1 cellular context compared by ENCODE assay signal in the genomic region with DNA sequence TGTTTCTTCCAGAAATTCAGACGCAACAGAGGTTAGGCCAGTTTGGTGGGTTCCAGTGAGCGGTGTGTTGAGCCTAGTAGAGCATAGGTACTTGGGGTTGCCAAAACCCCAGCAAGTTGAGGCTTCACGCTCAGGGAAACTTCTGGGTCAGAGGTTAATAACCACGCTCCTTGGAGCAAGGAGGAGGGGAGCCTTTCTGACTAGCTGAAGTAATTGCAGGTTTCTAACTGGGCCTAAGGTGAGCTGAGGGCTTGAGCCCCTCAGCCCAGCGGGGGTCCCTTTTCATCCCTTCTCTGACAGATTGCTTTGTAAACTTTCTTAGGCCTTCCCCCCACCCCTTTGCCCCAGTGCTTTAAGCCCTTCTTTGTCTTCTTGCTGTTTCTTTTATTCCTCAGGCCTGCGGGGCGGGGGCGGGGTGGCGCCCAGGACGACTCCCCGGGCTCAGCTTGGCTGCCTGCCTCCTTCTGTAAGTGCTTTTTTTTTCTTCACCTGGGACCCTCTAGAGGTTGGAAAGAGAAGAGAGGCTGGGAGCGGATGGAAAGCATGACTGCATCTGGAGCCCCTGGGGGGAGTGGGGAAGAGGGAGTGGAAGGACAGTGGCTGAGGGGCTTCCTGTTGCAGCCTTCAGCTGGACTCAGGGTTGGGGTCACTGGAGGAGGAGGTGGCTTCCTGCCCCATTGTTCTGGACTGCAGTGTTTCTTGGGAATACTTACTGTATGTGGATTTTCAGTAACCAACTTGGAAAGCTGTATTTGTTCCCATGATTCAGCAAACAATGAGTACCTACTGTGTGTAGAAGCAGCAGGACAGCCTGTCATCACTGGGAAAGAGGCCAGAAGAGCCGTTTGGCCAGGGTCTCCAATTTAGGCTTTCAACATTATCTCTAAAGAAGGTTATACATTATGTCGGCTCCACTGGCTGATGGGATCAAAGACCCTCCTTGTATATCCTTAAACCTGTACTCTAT.
A peak's percentile ranks its signal among the peaks of the same experiment; 100 is the strongest.
TF ChIP-seq lines count a peak whose summit lies in the region.

No MANE protein-coding gene starts in this region.

TF ChIP-seq in K562, 482 proteins besides CTCF, POLR2A, EP300 and RAD21 (continued from another document and continues in another):
- TF ChIP-seq MEIS2 (IDR thresholded peaks at IDR 0.05; ENCODE audit: partially characterized antibody) (no peak), NCOA2 (IDR thresholded peaks at IDR 0.05; ENCODE audit: partially characterized antibody in 2 of 2) (no peak), ZNF121 (CRISPR knock-in tag; conservative IDR thresholded peaks at IDR 0.05) (no peak), MTA3 (IDR thresholded peaks at IDR 0.05; ENCODE audit: borderline replicate concordance) (0 out of 2 replicates have a peak, but pooled peaks have one; percentile 30), ZNF217 (CRISPR knock-in tag; IDR thresholded peaks at IDR 0.05) (no peak), LEF1 (IDR thresholded peaks at IDR 0.05) (peak; percentile 46; the same call in 1 of the 2 replicates), ZNF436 (CRISPR knock-in tag; IDR thresholded peaks at IDR 0.05) (no peak), SAP30 (IDR thresholded peaks at IDR 0.05; ENCODE audit: borderline replicate concordance, insufficient read depth, low read depth, low read length, poor library complexity, severe bottlenecking) (peak; percentile 26), ETV6 (IDR thresholded peaks at IDR 0.05; ENCODE audit: borderline replicate concordance in 1 of 2, low read depth in 2 of 2, low read length in 1 of 2) (no peak), ETV6 (CRISPR knock-in tag; IDR thresholded peaks at IDR 0.05; ENCODE audit: borderline replicate concordance) (no peak), ZNF431 (CRISPR knock-in tag; IDR thresholded peaks at IDR 0.05) (no peak), HDAC6 (IDR thresholded peaks at IDR 0.05; ENCODE audit: low read depth, low read length) (no peak), HCFC1 (IDR thresholded peaks at IDR 0.05; ENCODE audit: low read depth, low read length) (no peak; the same call in 1 of the 2 replicates), FOXA1 (IDR thresholded peaks at IDR 0.05; ENCODE audit: borderline replicate concordance) (no peak), POU5F1 (IDR thresholded peaks at IDR 0.05; ENCODE audit: borderline replicate concordance, low read depth, low read length, partially characterized antibody) (no peak), TGIF2 (CRISPR knock-in tag; IDR thresholded peaks at IDR 0.05) (no peak), ZNF184 (CRISPR knock-in tag; IDR thresholded peaks at IDR 0.05) (no peak), RBM15 (IDR thresholded peaks at IDR 0.05; ENCODE audit: insufficient read depth, low read length) (no peak), ETV5 (CRISPR knock-in tag; IDR thresholded peaks at IDR 0.05; ENCODE audit: low read depth) (peak; percentile 42; the same call in 1 of the 2 replicates), RFX7 (CRISPR knock-in tag; IDR thresholded peaks at IDR 0.05) (no peak), NUFIP1 (IDR thresholded peaks at IDR 0.05; ENCODE audit: partially characterized antibody) (no peak), PTTG1 (tag; IDR thresholded peaks at IDR 0.05; ENCODE audit: low read depth) (no peak), ETV1 (tag; conservative IDR thresholded peaks at IDR 0.05; ENCODE audit: low read depth) (0 out of 2 replicates have a peak, but pooled peaks have one; percentile 11), PML (IDR thresholded peaks at IDR 0.05; ENCODE audit: low read length) (no peak), TOE1 (IDR thresholded peaks at IDR 0.05; ENCODE audit: borderline replicate concordance) (no peak), TOE1 (CRISPR knock-in tag; IDR thresholded peaks at IDR 0.05; ENCODE audit: borderline replicate concordance, low read depth) (no peak), PRMT5 (CRISPR knock-in tag; IDR thresholded peaks at IDR 0.05) (no peak), GTF2A2 (tag; IDR thresholded peaks at IDR 0.05) (no peak), ZNF778 (CRISPR knock-in tag; IDR thresholded peaks at IDR 0.05) (no peak), SMAD1 (IDR thresholded peaks at IDR 0.05; ENCODE audit: low read depth, low read length, partially characterized antibody) (no peak), C11orf30 (IDR thresholded peaks at IDR 0.05; ENCODE audit: low read depth) (peak; percentile 50; the same call in 1 of the 2 replicates), ZKSCAN8 (CRISPR knock-in tag; IDR thresholded peaks at IDR 0.05) (no peak; the same call in 1 of the 2 replicates), FOXK2 (conservative IDR thresholded peaks at IDR 0.05 in 1 of 2, IDR thresholded peaks at IDR 0.05 in 1 of 2; ENCODE audit: low read depth in 2 of 2) (no peak), HLTF (IDR thresholded peaks at IDR 0.05) (no peak), U2AF1 (optimal IDR thresholded peaks at IDR 0.05; ENCODE audit: low read depth, low read length) (no peak)
- TF ChIP-seq, protein P1, sequence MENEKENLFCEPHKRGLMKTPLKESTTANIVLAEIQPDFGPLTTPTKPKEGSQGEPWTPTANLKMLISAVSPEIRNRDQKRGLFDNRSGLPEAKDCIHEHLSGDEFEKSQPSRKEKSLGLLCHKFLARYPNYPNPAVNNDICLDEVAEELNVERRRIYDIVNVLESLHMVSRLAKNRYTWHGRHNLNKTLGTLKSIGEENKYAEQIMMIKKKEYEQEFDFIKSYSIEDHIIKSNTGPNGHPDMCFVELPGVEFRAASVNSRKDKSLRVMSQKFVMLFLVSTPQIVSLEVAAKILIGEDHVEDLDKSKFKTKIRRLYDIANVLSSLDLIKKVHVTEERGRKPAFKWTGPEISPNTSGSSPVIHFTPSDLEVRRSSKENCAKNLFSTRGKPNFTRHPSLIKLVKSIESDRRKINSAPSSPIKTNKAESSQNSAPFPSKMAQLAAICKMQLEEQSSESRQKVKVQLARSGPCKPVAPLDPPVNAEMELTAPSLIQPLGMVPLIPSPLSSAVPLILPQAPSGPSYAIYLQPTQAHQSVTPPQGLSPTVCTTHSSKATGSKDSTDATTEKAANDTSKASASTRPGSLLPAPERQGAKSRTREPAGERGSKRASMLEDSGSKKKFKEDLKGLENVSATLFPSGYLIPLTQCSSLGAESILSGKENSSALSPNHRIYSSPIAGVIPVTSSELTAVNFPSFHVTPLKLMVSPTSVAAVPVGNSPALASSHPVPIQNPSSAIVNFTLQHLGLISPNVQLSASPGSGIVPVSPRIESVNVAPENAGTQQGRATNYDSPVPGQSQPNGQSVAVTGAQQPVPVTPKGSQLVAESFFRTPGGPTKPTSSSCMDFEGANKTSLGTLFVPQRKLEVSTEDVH (IDR thresholded peaks at IDR 0.05; ENCODE audit: low read depth, partially characterized antibody) = no peak
- TF ChIP-seq, protein P2, sequence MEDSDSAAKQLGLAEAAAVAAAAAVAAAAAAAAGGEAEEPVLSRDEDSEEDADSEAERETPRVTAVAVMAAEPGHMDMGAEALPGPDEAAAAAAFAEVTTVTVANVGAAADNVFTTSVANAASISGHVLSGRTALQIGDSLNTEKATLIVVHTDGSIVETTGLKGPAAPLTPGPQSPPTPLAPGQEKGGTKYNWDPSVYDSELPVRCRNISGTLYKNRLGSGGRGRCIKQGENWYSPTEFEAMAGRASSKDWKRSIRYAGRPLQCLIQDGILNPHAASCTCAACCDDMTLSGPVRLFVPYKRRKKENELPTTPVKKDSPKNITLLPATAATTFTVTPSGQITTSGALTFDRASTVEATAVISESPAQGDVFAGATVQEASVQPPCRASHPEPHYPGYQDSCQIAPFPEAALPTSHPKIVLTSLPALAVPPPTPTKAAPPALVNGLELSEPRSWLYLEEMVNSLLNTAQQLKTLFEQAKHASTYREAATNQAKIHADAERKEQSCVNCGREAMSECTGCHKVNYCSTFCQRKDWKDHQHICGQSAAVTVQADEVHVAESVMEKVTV (CRISPR knock-in tag; IDR thresholded peaks at IDR 0.05) = no peak
- TF ChIP-seq, protein P3, sequence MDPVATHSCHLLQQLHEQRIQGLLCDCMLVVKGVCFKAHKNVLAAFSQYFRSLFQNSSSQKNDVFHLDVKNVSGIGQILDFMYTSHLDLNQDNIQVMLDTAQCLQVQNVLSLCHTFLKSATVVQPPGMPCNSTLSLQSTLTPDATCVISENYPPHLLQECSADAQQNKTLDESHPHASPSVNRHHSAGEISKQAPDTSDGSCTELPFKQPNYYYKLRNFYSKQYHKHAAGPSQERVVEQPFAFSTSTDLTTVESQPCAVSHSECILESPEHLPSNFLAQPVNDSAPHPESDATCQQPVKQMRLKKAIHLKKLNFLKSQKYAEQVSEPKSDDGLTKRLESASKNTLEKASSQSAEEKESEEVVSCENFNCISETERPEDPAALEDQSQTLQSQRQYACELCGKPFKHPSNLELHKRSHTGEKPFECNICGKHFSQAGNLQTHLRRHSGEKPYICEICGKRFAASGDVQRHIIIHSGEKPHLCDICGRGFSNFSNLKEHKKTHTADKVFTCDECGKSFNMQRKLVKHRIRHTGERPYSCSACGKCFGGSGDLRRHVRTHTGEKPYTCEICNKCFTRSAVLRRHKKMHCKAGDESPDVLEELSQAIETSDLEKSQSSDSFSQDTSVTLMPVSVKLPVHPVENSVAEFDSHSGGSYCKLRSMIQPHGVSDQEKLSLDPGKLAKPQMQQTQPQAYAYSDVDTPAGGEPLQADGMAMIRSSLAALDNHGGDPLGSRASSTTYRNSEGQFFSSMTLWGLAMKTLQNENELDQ (CRISPR knock-in tag; IDR thresholded peaks at IDR 0.05; ENCODE audit: borderline replicate concordance) = no peak
- TF ChIP-seq, protein P4, sequence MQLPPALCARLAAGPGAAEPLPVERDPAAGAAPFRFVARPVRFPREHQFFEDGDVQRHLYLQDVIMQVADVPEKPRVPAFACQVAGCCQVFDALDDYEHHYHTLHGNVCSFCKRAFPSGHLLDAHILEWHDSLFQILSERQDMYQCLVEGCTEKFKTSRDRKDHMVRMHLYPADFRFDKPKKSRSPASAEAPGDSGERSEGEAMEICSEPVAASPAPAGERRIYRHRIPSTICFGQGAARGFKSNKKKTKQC (CRISPR knock-in tag; IDR thresholded peaks at IDR 0.05) = no peak
- TF ChIP-seq, protein P5, sequence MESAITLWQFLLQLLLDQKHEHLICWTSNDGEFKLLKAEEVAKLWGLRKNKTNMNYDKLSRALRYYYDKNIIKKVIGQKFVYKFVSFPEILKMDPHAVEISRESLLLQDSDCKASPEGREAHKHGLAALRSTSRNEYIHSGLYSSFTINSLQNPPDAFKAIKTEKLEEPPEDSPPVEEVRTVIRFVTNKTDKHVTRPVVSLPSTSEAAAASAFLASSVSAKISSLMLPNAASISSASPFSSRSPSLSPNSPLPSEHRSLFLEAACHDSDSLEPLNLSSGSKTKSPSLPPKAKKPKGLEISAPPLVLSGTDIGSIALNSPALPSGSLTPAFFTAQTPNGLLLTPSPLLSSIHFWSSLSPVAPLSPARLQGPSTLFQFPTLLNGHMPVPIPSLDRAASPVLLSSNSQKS (CRISPR knock-in tag; IDR thresholded peaks at IDR 0.05) = no peak
- TF ChIP-seq, protein P6, sequence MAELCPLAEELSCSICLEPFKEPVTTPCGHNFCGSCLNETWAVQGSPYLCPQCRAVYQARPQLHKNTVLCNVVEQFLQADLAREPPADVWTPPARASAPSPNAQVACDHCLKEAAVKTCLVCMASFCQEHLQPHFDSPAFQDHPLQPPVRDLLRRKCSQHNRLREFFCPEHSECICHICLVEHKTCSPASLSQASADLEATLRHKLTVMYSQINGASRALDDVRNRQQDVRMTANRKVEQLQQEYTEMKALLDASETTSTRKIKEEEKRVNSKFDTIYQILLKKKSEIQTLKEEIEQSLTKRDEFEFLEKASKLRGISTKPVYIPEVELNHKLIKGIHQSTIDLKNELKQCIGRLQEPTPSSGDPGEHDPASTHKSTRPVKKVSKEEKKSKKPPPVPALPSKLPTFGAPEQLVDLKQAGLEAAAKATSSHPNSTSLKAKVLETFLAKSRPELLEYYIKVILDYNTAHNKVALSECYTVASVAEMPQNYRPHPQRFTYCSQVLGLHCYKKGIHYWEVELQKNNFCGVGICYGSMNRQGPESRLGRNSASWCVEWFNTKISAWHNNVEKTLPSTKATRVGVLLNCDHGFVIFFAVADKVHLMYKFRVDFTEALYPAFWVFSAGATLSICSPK (IDR thresholded peaks at IDR 0.05; ENCODE audit: borderline replicate concordance) = no peak
- TF ChIP-seq, protein P7, sequence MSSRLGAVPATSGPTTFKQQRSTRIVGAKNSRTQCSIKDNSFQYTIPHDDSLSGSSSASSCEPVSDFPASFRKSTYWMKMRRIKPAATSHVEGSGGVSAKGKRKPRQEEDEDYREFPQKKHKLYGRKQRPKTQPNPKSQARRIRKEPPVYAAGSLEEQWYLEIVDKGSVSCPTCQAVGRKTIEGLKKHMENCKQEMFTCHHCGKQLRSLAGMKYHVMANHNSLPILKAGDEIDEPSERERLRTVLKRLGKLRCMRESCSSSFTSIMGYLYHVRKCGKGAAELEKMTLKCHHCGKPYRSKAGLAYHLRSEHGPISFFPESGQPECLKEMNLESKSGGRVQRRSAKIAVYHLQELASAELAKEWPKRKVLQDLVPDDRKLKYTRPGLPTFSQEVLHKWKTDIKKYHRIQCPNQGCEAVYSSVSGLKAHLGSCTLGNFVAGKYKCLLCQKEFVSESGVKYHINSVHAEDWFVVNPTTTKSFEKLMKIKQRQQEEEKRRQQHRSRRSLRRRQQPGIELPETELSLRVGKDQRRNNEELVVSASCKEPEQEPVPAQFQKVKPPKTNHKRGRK (tag; IDR thresholded peaks at IDR 0.05) = no peak
- TF ChIP-seq, protein P8, sequence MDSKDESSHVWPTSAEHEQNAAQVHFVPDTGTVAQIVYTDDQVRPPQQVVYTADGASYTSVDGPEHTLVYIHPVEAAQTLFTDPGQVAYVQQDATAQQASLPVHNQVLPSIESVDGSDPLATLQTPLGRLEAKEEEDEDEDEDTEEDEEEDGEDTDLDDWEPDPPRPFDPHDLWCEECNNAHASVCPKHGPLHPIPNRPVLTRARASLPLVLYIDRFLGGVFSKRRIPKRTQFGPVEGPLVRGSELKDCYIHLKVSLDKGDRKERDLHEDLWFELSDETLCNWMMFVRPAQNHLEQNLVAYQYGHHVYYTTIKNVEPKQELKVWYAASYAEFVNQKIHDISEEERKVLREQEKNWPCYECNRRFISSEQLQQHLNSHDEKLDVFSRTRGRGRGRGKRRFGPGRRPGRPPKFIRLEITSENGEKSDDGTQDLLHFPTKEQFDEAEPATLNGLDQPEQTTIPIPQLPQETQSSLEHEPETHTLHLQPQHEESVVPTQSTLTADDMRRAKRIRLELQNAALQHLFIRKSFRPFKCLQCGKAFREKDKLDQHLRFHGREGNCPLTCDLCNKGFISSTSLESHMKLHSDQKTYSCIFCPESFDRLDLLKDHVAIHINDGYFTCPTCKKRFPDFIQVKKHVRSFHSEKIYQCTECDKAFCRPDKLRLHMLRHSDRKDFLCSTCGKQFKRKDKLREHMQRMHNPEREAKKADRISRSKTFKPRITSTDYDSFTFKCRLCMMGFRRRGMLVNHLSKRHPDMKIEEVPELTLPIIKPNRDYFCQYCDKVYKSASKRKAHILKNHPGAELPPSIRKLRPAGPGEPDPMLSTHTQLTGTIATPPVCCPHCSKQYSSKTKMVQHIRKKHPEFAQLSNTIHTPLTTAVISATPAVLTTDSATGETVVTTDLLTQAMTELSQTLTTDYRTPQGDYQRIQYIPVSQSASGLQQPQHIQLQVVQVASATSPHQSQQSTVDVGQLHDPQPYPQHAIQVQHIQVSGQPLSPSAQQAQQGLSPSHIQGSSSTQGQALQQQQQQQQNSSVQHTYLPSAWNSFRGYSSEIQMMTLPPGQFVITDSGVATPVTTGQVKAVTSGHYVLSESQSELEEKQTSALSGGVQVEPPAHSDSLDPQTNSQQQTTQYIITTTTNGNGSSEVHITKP (IDR thresholded peaks at IDR 0.05; ENCODE audit: partially characterized antibody) = no peak
- TF ChIP-seq, protein P9, sequence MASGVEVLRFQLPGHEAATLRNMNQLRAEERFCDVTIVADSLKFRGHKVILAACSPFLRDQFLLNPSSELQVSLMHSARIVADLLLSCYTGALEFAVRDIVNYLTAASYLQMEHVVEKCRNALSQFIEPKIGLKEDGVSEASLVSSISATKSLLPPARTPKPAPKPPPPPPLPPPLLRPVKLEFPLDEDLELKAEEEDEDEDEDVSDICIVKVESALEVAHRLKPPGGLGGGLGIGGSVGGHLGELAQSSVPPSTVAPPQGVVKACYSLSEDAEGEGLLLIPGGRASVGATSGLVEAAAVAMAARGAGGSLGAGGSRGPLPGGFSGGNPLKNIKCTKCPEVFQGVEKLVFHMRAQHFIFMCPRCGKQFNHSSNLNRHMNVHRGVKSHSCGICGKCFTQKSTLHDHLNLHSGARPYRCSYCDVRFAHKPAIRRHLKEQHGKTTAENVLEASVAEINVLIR (CRISPR knock-in tag; IDR thresholded peaks at IDR 0.05) = no peak
